In genomic region chr4:25913056-25913850, GRCh38 we compare ENCODE assay signal across 8 cellular contexts. TPM values are rescaled to one million over a fixed set of nuclear protein-coding genes. Genes with fewer than 3 reads are reported as not detected.
A peak's percentile ranks its signal among the peaks of the same experiment; 100 is the strongest.
DNase-seq lines count a peak whose midpoint lies in the region; ATAC-seq, FAIRE-seq and TF ChIP-seq lines count a peak whose summit lies in the region.

No MANE protein-coding gene starts in this region.

- no peaks in the 10 kb centered on the region for H3K9me3 ChIP-seq in A673 (ENCODE audit: low read depth, low read length, poor library complexity, severe bottlenecking)

- CTCF ChIA-PET in A673 (lab: Charles Lee) (interaction anchor here (0.6 kb wide), 1 partner anchor 30 kb away, joined by 4 read pairs; no protein-coding TSS in a partner anchor), T-cell (lab: Charles Lee) (interaction anchor here (0.6 to 1.7 kb wide), 4 partner anchors 58 to 601 kb away, joined by 3 to 4 read pairs (median 4); partner anchors contain the start of gene ZCCHC4 (in 1 of the 2))

- no peak for FAIRE-seq in bronchial epithelial cell (lab: Jason Lieb, UNC)

- H3K27me3 Mint-ChIP-seq in T-cell: peaks cover 0 to 5% of the 10 kb centered on the region in 2 donors

- peaks cover 8% of the 10 kb centered on the region for H3K4me1 ChIP-seq in A673 (ENCODE audit: insufficient read depth, low read length, poor library complexity, severe bottlenecking)

- peak overlapping the region; percentile 86 to 98 for H3K27ac Mint-ChIP-seq in T-cell

- peak overlapping the region; percentile 68 for H3K4me3 ChIP-seq in A673 (ENCODE audit: low read depth, low read length, poor library complexity, severe bottlenecking)
- H3K4me3 ChIP-seq in bronchial epithelial cell (ENCODE audit: low read depth, low read length): peak overlapping the region; percentile 65

- peak overlapping the region; percentile 48 for H3K27ac ChIP-seq in A673 (ENCODE audit: low read depth, low read length, poor library complexity, severe bottlenecking)

- POLR2A ChIA-PET in A673 (lab: Charles Lee; ENCODE audit: low non-redundant PET) (interaction anchor here (0.6 kb wide), 1 partner anchor 10 kb away, joined by 3 read pairs; no protein-coding TSS in a partner anchor), T-cell (lab: Charles Lee) (interaction anchor here in 1 of 2 donors (0.6 to 1.0 kb wide), 2 partner anchors 32 to 601 kb away, joined by 3 read pairs; no protein-coding TSS in a partner anchor)

- H3K36me3 ChIP-seq in A673 (ENCODE audit: insufficient read depth, low read length, poor library complexity, severe bottlenecking) (no peaks in the 10 kb centered on the region), bronchial epithelial cell (ENCODE audit: control insufficient read depth, insufficient read depth, low read length) (no peaks in the 10 kb centered on the region)

- BruUV-seq in A673 (replicated peaks; lab: Mats Ljungman, UMichigan): TSS peak; percentile 90

- TF ChIP-seq CTCF in A673 (conservative IDR thresholded peaks at IDR 0.05; ENCODE audit: low read depth, low read length) (no peak), bronchial epithelial cell (IDR thresholded peaks at IDR 0.05; ENCODE audit: insufficient read depth, low read length, severe bottlenecking) (no peak)

- H3K27me3 ChIP-seq in A673 (replicated peaks; ENCODE audit: insufficient read depth, low read depth, low read length, poor library complexity) (no peaks in the 10 kb centered on the region), bronchial epithelial cell (ENCODE audit: control insufficient read depth, insufficient read depth, low read length) (no peaks in the 10 kb centered on the region)

- DNase-seq in A673 (ENCODE audit: low spot score): no peak
- peak in 26 of 34 experiments; percentile 1 to 45 (median 14) for DNase-seq in T-cell
- peak; percentile 24 for DNase-seq in bronchial epithelial cell (ENCODE audit: low read depth)
- DNase-seq in left lobe of liver (ENCODE audit: low spot score): peak; percentile 48
- peak; percentile 1 for DNase-seq in stimulated activated CD8-positive, alpha-beta memory T cell treated with anti-CD3 and anti-CD28 coated beads, Interleukin-4, amount 100 ng/mL, for 24 hours (ENCODE audit: low read depth)
- no peak for DNase-seq in NCI-H128 (lab: John Stamatoyannopoulos, UW; ENCODE audit: unreplicated experiment)

- peak overlapping the region; percentile 94 to 97 (median 95) for H3K4me3 Mint-ChIP-seq in T-cell

- H3K9me3 Mint-ChIP-seq in T-cell: peaks cover 0 to 6% (median 0%) of the 10 kb centered on the region in 3 donors

- H3K4me1 Mint-ChIP-seq in T-cell: peaks cover 26 to 31% (median 26%) of the 10 kb centered on the region in 3 donors

- H3K36me3 Mint-ChIP-seq in T-cell: peaks cover 2% of the 10 kb centered on the region

- ATAC-seq in GM18517 (IDR thresholded peaks at IDR 0.05; ENCODE audit: unreplicated experiment) (peak; percentile 33), HG03039 (IDR thresholded peaks at IDR 0.05; ENCODE audit: unreplicated experiment) (peak; percentile 26), T-cell (replicated peaks in 1 of 4) (peak; percentile 3 to 26 (median 14)), left lobe of liver (no peak)

- intact Hi-C loops in A673 (cut with micrococcal nuclease; ENCODE audit: unreplicated experiment): loop anchor here (5.0 kb wide), 1 partner anchor 51 kb away; the partner anchor contains the start of gene SEL1L3

RNA-seq across cellular contexts. Expression of gene SMIM20, which starts 0.8 kb away (rescaled TPM):
- total RNA-seq in A673 (2021): 25.2 and 30.2 TPM in 2 replicates
- total RNA-seq in T-cell: 10 to 100 TPM; 13.1 to 19.1 (median 16.0) TPM
- 26.8 and 53.4 TPM in 2 replicates for total RNA-seq in bronchial epithelial cell
- 20.4 TPM for total RNA-seq in left lobe of liver

RNA-seq across cellular contexts. Expression of gene SEL1L3, which starts 50.5 kb away (rescaled TPM):
- 35.8 and 40.0 TPM in 2 replicates for total RNA-seq in A673 (2021)
- total RNA-seq in T-cell: 10 to 100 TPM; 43.6 to 69.9 (median 50.1) TPM
- total RNA-seq in bronchial epithelial cell: 92.8 and 117 TPM in 2 replicates
- total RNA-seq in left lobe of liver: 5.0 TPM

Comparison
In these comparisons a context has a peak if more than half of its experiments do, and no peak if none do; other contexts are left out.
1. DNase-seq: peak in T-cell (26 of 34), bronchial epithelial cell (single experiment), left lobe of liver (single experiment) and stimulated activated CD8-positive, alpha-beta memory T cell treated with anti-CD3 and anti-CD28 coated beads, Interleukin-4, amount 100 ng/mL, for 24 hours (single experiment); none in A673 (single experiment) and NCI-H128 (single experiment).